ENCODE assay signal across 15 cellular contexts in the genomic region with DNA sequence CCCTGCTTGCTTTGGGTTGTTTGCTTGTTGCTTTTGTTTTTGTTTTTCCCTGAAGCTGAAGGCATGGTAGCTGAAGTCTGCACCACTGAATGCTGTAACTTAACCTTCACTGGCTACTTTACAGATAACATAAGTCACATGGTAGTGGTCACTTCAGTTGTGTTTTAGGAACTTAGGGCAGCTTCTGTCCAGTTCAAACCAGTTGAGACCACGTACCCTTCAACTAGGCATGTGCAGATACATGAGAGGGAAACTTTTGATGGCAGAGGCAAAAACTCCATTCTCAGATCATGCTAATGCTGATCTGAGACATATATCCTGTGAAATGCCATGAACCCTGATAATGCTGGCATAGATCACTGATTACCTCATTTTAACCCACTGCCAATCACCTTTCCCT. TPM values are rescaled to one million over a fixed set of nuclear protein-coding genes. Genes with fewer than 3 reads are reported as not detected.
"Had no signal": no experiment of that assay in that cellular context is flagged by ENCODE, and none has a peak within 500 bp of the region (broad histone marks: within the 10 kb centered on the region; RNA-seq: fewer than 3 reads in every experiment).

No MANE protein-coding gene starts in this region.

RNA-seq across cellular contexts. Expression of a gene that starts 42.3 kb away (rescaled TPM):
- total RNA-seq: activated B cell treated with CpG ODN at 0.5 μM for 24 hours; activated CD4-positive, alpha-beta memory T cell treated with anti-CD3 and anti-CD28 coated beads for 36 hours; activated CD4-positive, alpha-beta memory T cell treated with anti-CD3 and anti-CD28 coated beads, Interleukin-2, amount 10 ng/mL, durations not matched to agents 7 days and 5 days; activated CD4-positive, alpha-beta T cell treated with anti-CD3 and anti-CD28 coated beads for 36 hours; activated CD4-positive, alpha-beta T cell treated with anti-CD3 and anti-CD28 coated beads, Interleukin-2, amount 10 ng/mL, durations not matched to agents 24 days and 14 days; activated CD4-positive, alpha-beta T cell treated with anti-CD3 and anti-CD28 coated beads, Interleukin-2, amount 10 ng/mL, durations not matched to agents 7 days and 5 days; activated CD8-positive, alpha-beta memory T cell treated with anti-CD3 and anti-CD28 coated beads for 36 hours; activated CD8-positive, alpha-beta memory T cell treated with anti-CD3 and anti-CD28 coated beads, Interleukin-2, amount 10 ng/mL, durations not matched to agents 7 days and 5 days; activated CD8-positive, alpha-beta T cell treated with anti-CD3 and anti-CD28 coated beads for 36 hours; activated CD8-positive, alpha-beta T cell treated with anti-CD3 and anti-CD28 coated beads, Interleukin-2, amount 10 ng/mL, durations not matched to agents 7 days and 5 days; T-cell; T-helper 1 cell treated with Interleukin-12 subunit alpha and Interleukin-12 subunit beta and Interleukin-4 antibody, amounts not matched to agents 30 ng/mL and 1 ng/mL, for 36 hours; T-helper 17 cell; T-helper 2 cell treated with Interferon-gamma antibody and Interleukin-4, amounts not matched to agents 100 ng/mL and 5 ng/mL, for 36 hours; WTC11 had no signal
